12 cellular contexts compared by ENCODE assay signal in genomic region chr15:59339252-59339672, GRCh38. TPM values are rescaled to one million over a fixed set of nuclear protein-coding genes. Genes with fewer than 3 reads are reported as not detected.
DNase-seq lines count a peak whose midpoint lies in the region; ATAC-seq and TF ChIP-seq lines count a peak whose summit lies in the region.
"Had no signal": no experiment of that assay in that cellular context is flagged by ENCODE, and none has a peak within 500 bp of the region (broad histone marks: within the 10 kb centered on the region; RNA-seq: fewer than 3 reads in every experiment).

No MANE protein-coding gene starts in this region.

- no peaks in the 10 kb centered on the region for H3K9me3 ChIP-seq in left ventricle myocardium inferior (replicated peaks)
- no peaks in the 10 kb centered on the region for H3K9me3 ChIP-seq in tibial artery
- peaks cover 0 to 4% (median 0%) of the 10 kb centered on the region in 8 donors for H3K9me3 ChIP-seq in spleen

- H3K4me3 ChIP-seq in left ventricle myocardium inferior (no peak overlapping the region), epithelial cell of esophagus (ENCODE audit: low read length) (no peak overlapping the region), tibial artery (no peak overlapping the region), spleen (no peak overlapping the region)

- peaks cover 15% of the 10 kb centered on the region for H3K4me1 ChIP-seq in left ventricle myocardium inferior
- peaks cover 0 to 59% (median 20%) of the 10 kb centered on the region in 4 donors for H3K4me1 ChIP-seq in tibial artery
- peaks cover 0 to 4% (median 0%) of the 10 kb centered on the region in 6 donors for H3K4me1 ChIP-seq in spleen
- H3K4me1 ChIP-seq: parathyroid adenoma had no signal

- H3K27ac ChIP-seq in left ventricle myocardium inferior (replicated peaks) (no peak overlapping the region), tibial artery (peak overlapping the region; percentile 37 to 59), spleen (no peak overlapping the region)
- H3K27ac ChIP-seq: parathyroid adenoma had no signal

- no peak for TF ChIP-seq CTCF in left ventricle myocardium inferior (IDR thresholded peaks at IDR 0.05; ENCODE audit: borderline replicate concordance)
- TF ChIP-seq CTCF in epithelial cell of esophagus (IDR thresholded peaks at IDR 0.05; ENCODE audit: insufficient read depth, low read depth, low read length, missing control alignments) = no peak
- no peak for TF ChIP-seq CTCF in tibial artery (IDR thresholded peaks at IDR 0.05)
- no peak for TF ChIP-seq CTCF in spleen (IDR thresholded peaks at IDR 0.05 in 8 of 11, conservative IDR thresholded peaks at IDR 0.05 in 3 of 11)

- WGBS in spleen, 5 donors = 89 to 94% (median 90%) methylated on average over 3 of the region's 3 CpGs

- TF ChIP-seq POLR2A in spleen (IDR thresholded peaks at IDR 0.05) = no peak

- H3K36me3 ChIP-seq in left ventricle myocardium inferior (no peaks in the 10 kb centered on the region), tibial artery (no peaks in the 10 kb centered on the region), spleen (no peaks in the 10 kb centered on the region)

- H3K27me3 ChIP-seq in left ventricle myocardium inferior (ENCODE audit: low read depth) (no peaks in the 10 kb centered on the region), tibial artery (no peaks in the 10 kb centered on the region), spleen (replicated peaks in 1 of 7) (no peaks in the 10 kb centered on the region)

- intact Hi-C loops in left ventricle myocardium superior (cut with micrococcal nuclease) = no loop called here
- intact Hi-C loops in left ventricle myocardium inferior (cut with micrococcal nuclease) = no loop called here
- intact Hi-C loops in tibial artery (cut with DNase I; ENCODE audit: low total_unique reads) = no loop called here
- intact Hi-C loops in spleen (cut with DNase I; ENCODE audit: low total_unique reads) = no loop called here

- ATAC-seq in left ventricle myocardium superior = peak; percentile 23

- DNase-seq in left ventricle myocardium superior (no peak), left ventricle myocardium inferior (no peak), epithelial cell of esophagus (ENCODE audit: low read depth) (peak; percentile 98), kidney tubule cell (ENCODE audit: low spot score) (peak; percentile 37), tibial artery (no peak), globus pallidus (ENCODE audit: low spot score) (no peak), spleen (no peak)
- no peak for DNase-seq in activated effector memory CD4-positive, alpha-beta T cell treated with anti-CD3 and anti-CD28 coated beads, Interleukin-2, amount 50 U/mL, for 16 hours
- DNase-seq: activated gamma-delta T cell treated with Interleukin-2 at 50 U/mL for 16 hours, anterior cingulate cortex, midbrain had no signal

RNA-seq across cellular contexts. Expression of gene MYO1E, which starts 33.4 kb away (rescaled TPM):
- total RNA-seq in left ventricle myocardium superior (36.4 TPM), left ventricle myocardium inferior (23.6 TPM), spleen (100 to 1,000 TPM in 1 of 7 donors, 10 to 100 TPM in 6; 58.4 to 115 (median 87.2) TPM)
- 10 to 100 TPM; 21.3 to 33.7 (median 23.8) TPM for polyA plus RNA-seq in spleen

Comparison
In these comparisons a context has a peak if more than half of its experiments do, and no peak if none do; other contexts are left out.
1. DNase-seq: peak in epithelial cell of esophagus (single experiment) and kidney tubule cell (single experiment); none in left ventricle myocardium superior (single experiment), left ventricle myocardium inferior (single experiment), tibial artery (0 of 2), activated effector memory CD4-positive, alpha-beta T cell treated with anti-CD3 and anti-CD28 coated beads, Interleukin-2, amount 50 U/mL, for 16 hours (single experiment), globus pallidus (single experiment) and spleen (single experiment).
2. H3K27ac ChIP-seq: peak in tibial artery (2 of 2); none in left ventricle myocardium inferior (single experiment) and spleen (0 of 8).